In genomic region chr20:14826926-14827325, GRCh38 we compare ENCODE assay signal across 23 cellular contexts.
"Had no signal": no experiment of that assay in that cellular context is flagged by ENCODE, and none has a peak within 500 bp of the region (broad histone marks: within the 10 kb centered on the region; RNA-seq: fewer than 3 reads in every experiment).

No MANE protein-coding gene starts in this region.

- H2AFZ ChIP-seq: hepatocyte had no signal

- H3K27ac ChIP-seq: body of pancreas, foreskin keratinocyte, hepatocyte, left lung, prostate gland, right atrium auricular region, spleen, testis, vagina had no signal

- DNase-seq: activated CD4-positive, alpha-beta T cell treated with anti-CD3 and anti-CD28 coated beads for 1 hour; activated CD4-positive, alpha-beta T cell treated with anti-CD3 and anti-CD28 coated beads, Interleukin-2, amount 50 U/mL, for 1 hour; activated CD8-positive, alpha-beta T cell treated with anti-CD3 and anti-CD28 coated beads, Interleukin-2, amount 10 ng/mL, durations not matched to agents 7 days and 5 days; activated gamma-delta T cell; activated naive CD4-positive, alpha-beta T cell treated with anti-CD3 and anti-CD28 coated beads, Interleukin-2, amount 50 U/mL, for 16 hours; activated naive CD8-positive, alpha-beta T cell treated with anti-CD3 and anti-CD28 coated beads, Interleukin-2, amount 50 U/mL, for 24 hours; anterior cingulate cortex; body of pancreas; effector CD8-positive, alpha-beta T cell; foreskin keratinocyte; kidney glomerular epithelial cell; left lung; naive thymus-derived CD4-positive, alpha-beta T cell; spleen; stimulated activated CD4-positive, alpha-beta T cell treated with anti-CD3 and anti-CD28 coated beads, Interleukin-4, amount 100 ng/mL, for 1 hour; stimulated activated naive CD4-positive, alpha-beta T cell; testis; trophoblast cell had no signal

- H3K4me2 ChIP-seq: hepatocyte had no signal

- H3K9me3 ChIP-seq: body of pancreas, left lung, prostate gland, right atrium auricular region, spleen, testis, vagina had no signal

- H3K27me3 ChIP-seq: body of pancreas, foreskin keratinocyte, hepatocyte, left lung, right atrium auricular region, spleen, testis, vagina had no signal

- H3K4me3 ChIP-seq: body of pancreas, hepatocyte, left lung, lung, prostate gland, right atrium auricular region, spleen, testis, vagina had no signal

- ATAC-seq: activated CD8-positive, alpha-beta T cell treated with anti-CD3 and anti-CD28 coated beads, Interleukin-2, amount 10 ng/mL, durations not matched to agents 7 days and 5 days; activated naive CD8-positive, alpha-beta T cell treated with anti-CD3 and anti-CD28 coated beads, Interleukin-2, amount 50 U/mL, for 24 hours; body of pancreas; foreskin keratinocyte; left lung; naive thymus-derived CD4-positive, alpha-beta T cell had no signal

- H3K79me2 ChIP-seq: hepatocyte had no signal

- H3K36me3 ChIP-seq: left lung, prostate gland, right atrium auricular region, spleen, vagina had no signal
